ENCODE assay signal across 26 cellular contexts in genomic region chr12:65590318-65590717, GRCh38.
DNase-seq lines count a peak whose midpoint lies in the region; ATAC-seq lines count a peak whose summit lies in the region.
"Had no signal": no experiment of that assay in that cellular context is flagged by ENCODE, and none has a peak within 500 bp of the region (broad histone marks: within the 10 kb centered on the region; RNA-seq: fewer than 3 reads in every experiment).

No MANE protein-coding gene starts in this region.

- H3K36me3 ChIP-seq in trophoblast cell (ENCODE audit: control insufficient read depth in 1 of 2, insufficient read depth in 2 of 2, low read length in 2 of 2) = no peaks in the 10 kb centered on the region
- H3K36me3 ChIP-seq: BE2C, HAP-1 had no signal

- peak overlapping the region; percentile 36 for H2AK5ac ChIP-seq in trophoblast cell (ENCODE audit: low read length)

- H2AFZ ChIP-seq in trophoblast cell (ENCODE audit: insufficient read depth, low read length, poor library complexity) = no peak overlapping the region

- H3K9ac ChIP-seq in trophoblast cell (ENCODE audit: low read length) = no peak overlapping the region

- no peak overlapping the region for H4K12ac ChIP-seq in trophoblast cell (ENCODE audit: low read depth, low read length)

- H3K27ac Mint-ChIP-seq in stimulated activated memory B cell treated with anti-CD40 and anti-IgM and Interleukin-4, amounts not matched to agents 10 μg/mL and 1 μg/mL and 100 μg/mL, for 72 hours = no peak overlapping the region
- H3K27ac Mint-ChIP-seq: CD14-positive monocyte; CD8-positive, alpha-beta memory T cell had no signal

- no peak overlapping the region for H3K4me3 ChIP-seq in trophoblast cell (ENCODE audit: low read depth, low read length)
- H3K4me3 ChIP-seq: HAP-1 had no signal

- H3K9me3 Mint-ChIP-seq in stimulated activated memory B cell treated with anti-CD40 and anti-IgM and Interleukin-4, amounts not matched to agents 10 μg/mL and 1 μg/mL and 100 μg/mL, for 72 hours = no peaks in the 10 kb centered on the region
- H3K9me3 Mint-ChIP-seq: CD14-positive monocyte had no signal

- H3K79me1 ChIP-seq in trophoblast cell (ENCODE audit: low read length) = peaks cover 9% of the 10 kb centered on the region

- no peak overlapping the region for H3K4me3 Mint-ChIP-seq in stimulated activated memory B cell treated with anti-CD40 and anti-IgM and Interleukin-4, amounts not matched to agents 10 μg/mL and 1 μg/mL and 100 μg/mL, for 72 hours
- H3K4me3 Mint-ChIP-seq: CD14-positive monocyte; CD8-positive, alpha-beta memory T cell had no signal

- H2BK12ac ChIP-seq in trophoblast cell (ENCODE audit: low read length) = no peak overlapping the region

- no peaks in the 10 kb centered on the region for H3K79me2 ChIP-seq in trophoblast cell (ENCODE audit: control insufficient read depth, insufficient read depth, low read length, poor library complexity)

- H3K27me3 ChIP-seq in trophoblast cell (ENCODE audit: insufficient read depth, low read length) = no peaks in the 10 kb centered on the region
- H3K27me3 ChIP-seq: BE2C had no signal

- no peaks in the 10 kb centered on the region for H3K9me3 ChIP-seq in trophoblast cell (ENCODE audit: insufficient read depth, low read depth, low read length)
- H3K9me3 ChIP-seq: BE2C, HAP-1 had no signal

- H3K18ac ChIP-seq in trophoblast cell (ENCODE audit: low read length) = no peak overlapping the region

- no peak overlapping the region for H3K4ac ChIP-seq in trophoblast cell (ENCODE audit: low read depth, low read length)

- DNase-seq in DMS 273 (lab: John Stamatoyannopoulos, UW; ENCODE audit: unreplicated experiment) = peak; percentile 35
- DNase-seq in DMS 273 treated with DMSO at 0.1 percent for 48 hours (lab: John Stamatoyannopoulos, UW) = no peak
- peak; percentile 81 for DNase-seq in NCI-H2171 treated with DMSO at 0.1 percent for 48 hours (lab: John Stamatoyannopoulos, UW)
- DNase-seq in iPS-NIHi11 (ENCODE audit: low spot score) = peak; percentile 29
- DNase-seq in trophoblast cell = no peak
- DNase-seq in foreskin melanocyte = no peak
- DNase-seq: ACHN; BE2C; CD8-positive, alpha-beta memory T cell; GOT3; Karpas-422; MV-4-11; NCI-H1105; NCI-H1436 treated with DMSO at 0.1 percent for 48 hours; NCI-H187 treated with DMSO at 0.1 percent for 48 hours; NCI-H446; NCI-H526 treated with DMSO at 0.1 percent for 48 hours; SHP77 had no signal

- H2BK5ac ChIP-seq in trophoblast cell (ENCODE audit: low read depth, low read length, poor library complexity) = no peak overlapping the region

- H3K4me1 Mint-ChIP-seq in stimulated activated memory B cell treated with anti-CD40 and anti-IgM and Interleukin-4, amounts not matched to agents 10 μg/mL and 1 μg/mL and 100 μg/mL, for 72 hours = no peaks in the 10 kb centered on the region
- H3K4me1 Mint-ChIP-seq: CD14-positive monocyte; CD8-positive, alpha-beta memory T cell had no signal

- H3K27me3 Mint-ChIP-seq in stimulated activated memory B cell treated with anti-CD40 and anti-IgM and Interleukin-4, amounts not matched to agents 10 μg/mL and 1 μg/mL and 100 μg/mL, for 72 hours = no peaks in the 10 kb centered on the region

- ATAC-seq in stimulated activated memory B cell treated with anti-CD40 and anti-IgM and Interleukin-4, amounts not matched to agents 10 μg/mL and 1 μg/mL and 100 μg/mL, for 72 hours = no peak
- ATAC-seq in GM18511 (IDR thresholded peaks at IDR 0.05; ENCODE audit: unreplicated experiment) = no peak
- ATAC-seq: Panc1 had no signal

- no peak overlapping the region for H2BK120ac ChIP-seq in trophoblast cell (ENCODE audit: insufficient read depth, low read length, poor library complexity)

- no peak overlapping the region for H3K14ac ChIP-seq in trophoblast cell (ENCODE audit: low read length)

- H4K91ac ChIP-seq in trophoblast cell (ENCODE audit: low read depth, low read length) = no peak overlapping the region

- H3K4me2 ChIP-seq in trophoblast cell (ENCODE audit: low read length) = no peak overlapping the region

- no peak overlapping the region for H4K8ac ChIP-seq in trophoblast cell (ENCODE audit: low read depth, low read length)

- no peak overlapping the region for H3K23ac ChIP-seq in trophoblast cell (ENCODE audit: low read length)

- H3K4me1 ChIP-seq in trophoblast cell (ENCODE audit: control insufficient read depth in 1 of 2, insufficient read depth in 2 of 2, low read length in 2 of 2) = peaks cover 5% of the 10 kb centered on the region in 2 experiments
- H3K4me1 ChIP-seq: BE2C, HAP-1 had no signal

- no CpG with 5 or more reads among the region's 4 CpGs for WGBS in trophoblast cell (ENCODE audit: extremely low coverage, insufficient coverage, insufficient read length)

- H3K36me3 Mint-ChIP-seq in stimulated activated memory B cell treated with anti-CD40 and anti-IgM and Interleukin-4, amounts not matched to agents 10 μg/mL and 1 μg/mL and 100 μg/mL, for 72 hours = no peaks in the 10 kb centered on the region
- H3K36me3 Mint-ChIP-seq: CD14-positive monocyte; CD8-positive, alpha-beta memory T cell had no signal

- no peak overlapping the region for H3K27ac ChIP-seq in trophoblast cell (ENCODE audit: low read depth, low read length)
- H3K27ac ChIP-seq: 22Rv1, HL-60, RWPE1 had no signal

Comparison
In these comparisons a context has a peak if more than half of its experiments do, and no peak if none do; other contexts are left out.
1. DNase-seq: peak in DMS 273 (single experiment), NCI-H2171 treated with DMSO at 0.1 percent for 48 hours (single experiment) and iPS-NIHi11 (single experiment); none in DMS 273 treated with DMSO at 0.1 percent for 48 hours (single experiment), trophoblast cell (0 of 2) and foreskin melanocyte (single experiment).